8 cellular contexts compared by ENCODE assay signal in the genomic region with DNA sequence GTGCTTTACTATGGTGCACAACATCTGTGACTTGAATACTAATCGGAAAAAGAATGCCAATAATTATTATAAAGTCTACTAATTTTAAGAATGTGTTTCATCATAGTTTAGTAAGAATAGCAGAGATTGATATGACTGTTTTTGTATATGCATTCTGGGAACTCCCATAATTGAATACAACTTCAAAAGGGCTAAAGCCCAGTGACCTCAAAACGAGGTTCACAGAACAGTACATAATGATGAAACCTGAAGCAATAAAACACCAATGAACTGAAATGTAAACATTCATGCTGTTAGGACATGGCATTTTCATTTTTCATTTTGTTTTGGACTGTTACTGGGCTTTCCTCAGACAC. TPM values are rescaled to one million over a fixed set of nuclear protein-coding genes. Genes with fewer than 3 reads are reported as not detected.
DNase-seq lines count a peak whose midpoint lies in the region; ATAC-seq and TF ChIP-seq lines count a peak whose summit lies in the region.

No MANE protein-coding gene starts in this region.

- WGBS in H9 (ENCODE audit: extremely low coverage, insufficient read length, low lambda C conversion rate), result no CpG with 5 or more reads among the region's 2 CpGs

- no peak for ATAC-seq in GM21447 (IDR thresholded peaks at IDR 0.05; ENCODE audit: unreplicated experiment)
- no peak for ATAC-seq in HG03108 (IDR thresholded peaks at IDR 0.05; ENCODE audit: unreplicated experiment)

- no peak overlapping the region for H2AK5ac ChIP-seq in H9 (ENCODE audit: insufficient read length, low read length)

- H3K4me1 Mint-ChIP-seq in H9, result peaks cover 6 to 7% of the 10 kb centered on the region in 2 experiments
- H3K4me1 Mint-ChIP-seq in T-helper 1 cell treated with Interleukin-12 subunit alpha and Interleukin-12 subunit beta and Interleukin-4 antibody, amounts not matched to agents 30 μg/mL and 1 μg/mL, for 36 hours (ENCODE audit: low read depth), result peaks cover 20% of the 10 kb centered on the region

- no peak overlapping the region for H2BK5ac ChIP-seq in H9 (ENCODE audit: insufficient read length, low read length)

- no peak overlapping the region for H2BK20ac ChIP-seq in H9 (ENCODE audit: low read depth, low read length, poor library complexity, severe bottlenecking)

- H3K36me3 Mint-ChIP-seq in H9 (ENCODE audit: insufficient read depth in 1 of 3, low read depth in 3 of 3), result peaks cover 0 to 1% (median 0%) of the 10 kb centered on the region in 3 experiments; a peak in 3 of 7 replicates
- H3K36me3 Mint-ChIP-seq in T-helper 1 cell treated with Interleukin-12 subunit alpha and Interleukin-12 subunit beta and Interleukin-4 antibody, amounts not matched to agents 30 μg/mL and 1 μg/mL, for 36 hours (ENCODE audit: low read depth), result peaks cover 1% of the 10 kb centered on the region

- no peaks in the 10 kb centered on the region for H3K4me1 ChIP-seq in H9 (ENCODE audit: insufficient read depth, low read length)

- no peak overlapping the region for H2AFZ ChIP-seq in H9 (ENCODE audit: low read length)

- DNase-seq in DMS53 (lab: John Stamatoyannopoulos, UW) (peak; percentile 77), H9 (no peak), fibroblast of the aortic adventitia (ENCODE audit: low read depth) (peak; percentile 87), skeletal muscle cell (ENCODE audit: low read depth) (no peak), hepatic stellate cell (ENCODE audit: low spot score) (no peak)

- H3K27ac ChIP-seq in H9 (ENCODE audit: insufficient read length, low read depth, low read length), result no peak overlapping the region

- no peaks in the 10 kb centered on the region for H3K9me3 ChIP-seq in H9 (ENCODE audit: control insufficient read depth, low read depth, low read length)

- peak overlapping the region in 2 of 3 experiments; percentile 97; a peak in 3 of 7 replicates for H3K27ac Mint-ChIP-seq in H9
- H3K27ac Mint-ChIP-seq in T-helper 1 cell treated with Interleukin-12 subunit alpha and Interleukin-12 subunit beta and Interleukin-4 antibody, amounts not matched to agents 30 μg/mL and 1 μg/mL, for 36 hours, result peak overlapping the region; percentile 96

- no peak overlapping the region for H4K5ac ChIP-seq in H9 (ENCODE audit: insufficient read length, low read depth, low read length)

- peaks cover 22% of the 10 kb centered on the region for H3K23me2 ChIP-seq in H9 (ENCODE audit: insufficient read length, low read depth, low read length, poor library complexity, severe bottlenecking)

- no peak overlapping the region for H3K4ac ChIP-seq in H9 (ENCODE audit: low read depth, low read length)

- peak overlapping the region; percentile 81 for H3K4me2 ChIP-seq in H9 (ENCODE audit: insufficient read depth, insufficient read length, low read length)

- H3K4me3 ChIP-seq in fibroblast of the aortic adventitia (ENCODE audit: low read depth, low read length) (peak overlapping the region; percentile 83), skeletal muscle cell (ENCODE audit: low read depth, low read length) (peak overlapping the region; percentile 73)

- H3K18ac ChIP-seq in H9 (ENCODE audit: insufficient read length, low read depth, low read length), result no peak overlapping the region

- H2BK15ac ChIP-seq in H9 (ENCODE audit: low read depth, low read length), result no peak overlapping the region

- no peaks in the 10 kb centered on the region; a peak in 1 of 5 replicates for H3K9me3 Mint-ChIP-seq in H9
- no peaks in the 10 kb centered on the region for H3K9me3 Mint-ChIP-seq in T-helper 1 cell treated with Interleukin-12 subunit alpha and Interleukin-12 subunit beta and Interleukin-4 antibody, amounts not matched to agents 30 μg/mL and 1 μg/mL, for 36 hours

- H3K79me1 ChIP-seq in H9 (ENCODE audit: insufficient read depth, low read depth, low read length, poor library complexity, severe bottlenecking), result no peaks in the 10 kb centered on the region

- no peak overlapping the region for H3K56ac ChIP-seq in H9 (ENCODE audit: insufficient read length, low read depth, low read length)

- H3K9ac ChIP-seq in H9 (ENCODE audit: extremely low read depth, insufficient read length, low read length), result peak overlapping the region; percentile 64

- H4K91ac ChIP-seq in H9 (ENCODE audit: insufficient read length, low read depth, low read length), result no peak overlapping the region

- no peak overlapping the region for H3T11ph ChIP-seq in H9 (ENCODE audit: low read length)

- H3K27me3 ChIP-seq in H9 (ENCODE audit: insufficient read depth, low read length), result no peaks in the 10 kb centered on the region

- no peak overlapping the region for H2BK120ac ChIP-seq in H9 (ENCODE audit: low read depth, low read length, poor library complexity, severe bottlenecking)

- H3K23ac ChIP-seq in H9 (ENCODE audit: insufficient read length, low read depth, low read length), result no peak overlapping the region

- H4K20me1 ChIP-seq in H9 (ENCODE audit: control insufficient read depth, insufficient read depth, insufficient read length), result no peaks in the 10 kb centered on the region

- peaks cover 2% of the 10 kb centered on the region; the same call in 1 of the 2 replicates for H3K79me2 ChIP-seq in H9 (ENCODE audit: insufficient read depth, low read length)

- peak overlapping the region; percentile 92 to 94 for H3K4me3 Mint-ChIP-seq in H9
- peak overlapping the region; percentile 87 for H3K4me3 Mint-ChIP-seq in T-helper 1 cell treated with Interleukin-12 subunit alpha and Interleukin-12 subunit beta and Interleukin-4 antibody, amounts not matched to agents 30 μg/mL and 1 μg/mL, for 36 hours

- peaks cover 8% of the 10 kb centered on the region; the same call in 1 of the 2 replicates for H3K27me3 Mint-ChIP-seq in H9 (ENCODE audit: low read depth)
- H3K27me3 Mint-ChIP-seq in T-helper 1 cell treated with Interleukin-12 subunit alpha and Interleukin-12 subunit beta and Interleukin-4 antibody, amounts not matched to agents 30 μg/mL and 1 μg/mL, for 36 hours (ENCODE audit: low read depth), result no peaks in the 10 kb centered on the region

- no peak overlapping the region for H2BK12ac ChIP-seq in H9 (ENCODE audit: insufficient read length, low read depth, low read length)

- H4K8ac ChIP-seq in H9 (replicated peaks; ENCODE audit: insufficient read length, low read depth, low read length), result no peak overlapping the region

- H3K14ac ChIP-seq in H9 (ENCODE audit: insufficient read depth, low read length), result no peak overlapping the region

- TF ChIP-seq CTCF in H9 (conservative IDR thresholded peaks at IDR 0.05), result no peak
- TF ChIP-seq CTCF in fibroblast of the aortic adventitia (IDR thresholded peaks at IDR 0.05; ENCODE audit: insufficient read depth, low read length), result no peak

RNA-seq across cellular contexts. Expression of a gene that starts 0.7 kb away (rescaled TPM):
- 14.2 and 15.2 TPM in 2 replicates for total RNA-seq in H9 (2021)
- 16.4 and 17.7 TPM in 2 replicates for total RNA-seq in fibroblast of the aortic adventitia (ENCODE audit: low replicate concordance)

Comparison
In these comparisons a context has a peak if more than half of its experiments do, and no peak if none do; other contexts are left out.
1. DNase-seq: peak in DMS53 (single experiment) and fibroblast of the aortic adventitia (single experiment); none in H9 (single experiment), skeletal muscle cell (single experiment) and hepatic stellate cell (single experiment).